In genomic region chr16:16143038-16143763, GRCh38 we compare ENCODE assay signal across 10 cellular contexts.
DNase-seq lines count a peak whose midpoint lies in the region; TF ChIP-seq lines count a peak whose summit lies in the region.
"Had no signal": no experiment of that assay in that cellular context is flagged by ENCODE, and none has a peak within 500 bp of the region (broad histone marks: within the 10 kb centered on the region; RNA-seq: fewer than 3 reads in every experiment).

No MANE protein-coding gene starts in this region.

- H3F3A ChIP-seq in neural progenitor cell (ENCODE audit: low read depth) = no peaks in the 10 kb centered on the region

- H3K4me1 Mint-ChIP-seq in neural progenitor cell = no peaks in the 10 kb centered on the region

- no peak overlapping the region for H3K4me3 Mint-ChIP-seq in neural progenitor cell

- peaks cover 14% of the 10 kb centered on the region for H3K36me3 Mint-ChIP-seq in neural progenitor cell

- no peak overlapping the region for H3K4me3 ChIP-seq in LNCaP clone FGC (ENCODE audit: low read depth, low read length)
- no peak overlapping the region for H3K4me3 ChIP-seq in astrocyte of the spinal cord (ENCODE audit: low read depth, low read length)
- no peak overlapping the region for H3K4me3 ChIP-seq in neural progenitor cell
- H3K4me3 ChIP-seq in spleen = no peak overlapping the region

- no peaks in the 10 kb centered on the region for H3K36me3 ChIP-seq in neural progenitor cell
- H3K36me3 ChIP-seq in spleen = peaks cover 6 to 92% (median 51%) of the 10 kb centered on the region in 6 donors

- H4K20me1 ChIP-seq in neural progenitor cell (ENCODE audit: low read depth) = peaks cover 3% of the 10 kb centered on the region

- H3K9me3 ChIP-seq in neural progenitor cell (ENCODE audit: low read depth) (no peaks in the 10 kb centered on the region), spleen (no peaks in the 10 kb centered on the region)

- TF ChIP-seq POLR2A in spleen (IDR thresholded peaks at IDR 0.05) = no peak

- no peak overlapping the region for H3K27ac ChIP-seq in neural progenitor cell
- H3K27ac ChIP-seq in spleen = no peak overlapping the region

- no peaks in the 10 kb centered on the region for H3K9me3 Mint-ChIP-seq in neural progenitor cell

- H3K79me2 ChIP-seq in neural progenitor cell (ENCODE audit: low read depth) = no peaks in the 10 kb centered on the region

- 68 to 83% (median 74%) methylated on average over 14 to 15 of the region's 15 CpGs for WGBS in spleen, 5 donors

- no peaks in the 10 kb centered on the region for H3K4me1 ChIP-seq in neural progenitor cell
- no peaks in the 10 kb centered on the region for H3K4me1 ChIP-seq in spleen

- H3K4me2 ChIP-seq in neural progenitor cell = no peak overlapping the region

- DNase-seq in SIG-M5 treated with dmso at 0.1 percent for 504 hours (lab: John Stamatoyannopoulos, UW; ENCODE audit: unreplicated experiment) = peak; percentile 66
- no peak for DNase-seq in SIG-M5 (lab: John Stamatoyannopoulos, UW)
- DNase-seq in LNCaP clone FGC (ENCODE audit: low read depth) = no peak
- no peak for DNase-seq in astrocyte of the spinal cord (ENCODE audit: low read depth, low spot score)
- DNase-seq in neural progenitor cell (ENCODE audit: low spot score) = peak; percentile 37
- DNase-seq in SW 1271 (lab: John Stamatoyannopoulos, UW) = no peak
- DNase-seq in spleen = no peak
- no peak for DNase-seq in stimulated activated CD4-positive, alpha-beta T cell treated with anti-CD3 and anti-CD28 coated beads, Interleukin-15, amount 100 ng/mL, for 24 hours
- DNase-seq: activated CD8-positive, alpha-beta memory T cell treated with anti-CD3 and anti-CD28 coated beads, Interleukin-2, amount 50 U/mL, for 4 hours; DMS153 had no signal

- TF ChIP-seq CTCF in LNCaP clone FGC (IDR thresholded peaks at IDR 0.05; ENCODE audit: control insufficient read depth, extremely low read depth, insufficient read depth) (peak; percentile 44), astrocyte of the spinal cord (IDR thresholded peaks at IDR 0.05; ENCODE audit: low read depth, low read length) (peak; percentile 40), neural progenitor cell (IDR thresholded peaks at IDR 0.05) (peak; percentile 49), spleen (IDR thresholded peaks at IDR 0.05 in 8 of 11, conservative IDR thresholded peaks at IDR 0.05 in 3 of 11) (peak in 4 of 11 experiments; percentile 20 to 33 (median 26))

- intact Hi-C loops in spleen (cut with DNase I; ENCODE audit: low total_unique reads) = no loop called here

- H3K9ac ChIP-seq in neural progenitor cell = no peak overlapping the region

- H2AFZ ChIP-seq in neural progenitor cell (replicated peaks) = no peak overlapping the region

- no peak overlapping the region for H3K27ac Mint-ChIP-seq in neural progenitor cell

- H3K27me3 ChIP-seq in neural progenitor cell = no peaks in the 10 kb centered on the region
- no peaks in the 10 kb centered on the region for H3K27me3 ChIP-seq in spleen (replicated peaks in 1 of 7)

- in situ Hi-C loops in astrocyte of the spinal cord (cut with HindIII; ENCODE audit: low sequenced_read_pairs) = no loop called here

- H3K27me3 Mint-ChIP-seq in neural progenitor cell (ENCODE audit: insufficient read depth, low read depth) = peaks cover 12% of the 10 kb centered on the region

Comparison
In these comparisons a context has a peak if more than half of its experiments do, and no peak if none do; other contexts are left out.
1. DNase-seq: peak in SIG-M5 treated with dmso at 0.1 percent for 504 hours (single experiment) and neural progenitor cell (single experiment); none in SIG-M5 (single experiment), LNCaP clone FGC (single experiment), astrocyte of the spinal cord (single experiment), SW 1271 (0 of 2), spleen (single experiment) and stimulated activated CD4-positive, alpha-beta T cell treated with anti-CD3 and anti-CD28 coated beads, Interleukin-15, amount 100 ng/mL, for 24 hours (single experiment).